Comparison of ENCODE assay signal across 8 cellular contexts in the genomic region with DNA sequence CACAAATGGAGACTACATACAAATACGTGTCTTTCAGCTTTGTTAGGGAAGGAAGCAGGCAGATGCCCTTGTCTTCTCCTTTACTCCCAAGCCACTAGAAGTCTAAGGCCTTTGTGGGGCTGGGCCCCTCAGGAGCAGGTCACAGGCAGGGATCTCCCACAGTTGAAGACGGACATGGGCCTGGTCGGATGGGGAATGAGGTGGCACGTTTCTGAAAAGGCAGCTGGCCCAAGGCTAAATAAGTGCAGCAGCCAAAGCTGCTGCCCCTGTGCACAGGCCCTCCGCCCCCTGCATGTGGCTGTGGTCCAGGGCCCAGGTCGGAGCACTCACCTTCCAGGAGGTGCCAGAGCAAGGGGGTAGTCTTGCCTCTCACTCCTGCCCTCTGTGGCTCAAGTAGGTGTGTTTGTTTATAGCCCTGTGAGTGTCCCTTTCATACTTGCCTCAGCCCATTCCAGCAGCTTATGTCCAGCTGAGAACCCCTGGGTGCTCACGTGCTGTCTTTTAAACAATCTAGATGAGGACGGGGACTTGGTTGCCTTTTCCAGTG. TPM values are rescaled to one million over a fixed set of nuclear protein-coding genes. Genes with fewer than 3 reads are reported as not detected.
DNase-seq lines count a peak whose midpoint lies in the region; ATAC-seq and TF ChIP-seq lines count a peak whose summit lies in the region.

No MANE protein-coding gene starts in this region.

- peaks cover 11% of the 10 kb centered on the region; the same call in 1 of the 2 replicates for H4K20me1 ChIP-seq in KMS-11 (ENCODE audit: insufficient read depth)

- POLR2A ChIA-PET in AG04450 (lab: Yijun Ruan, JAX), result interaction anchor here (0.6 to 1.1 kb wide), 7 partner anchors 10 to 211 kb away, joined by 3 to 12 read pairs (median 5); no protein-coding TSS in a partner anchor
- POLR2A ChIA-PET in naive thymus-derived CD8-positive, alpha-beta T cell (lab: Charles Lee), result interaction anchor here (0.6 to 6.8 kb wide), 11 partner anchors 9 to 199 kb away, joined by 3 to 154 read pairs (median 4); a partner anchor contains a TSS

- H3K9ac ChIP-seq in KMS-11, result peak overlapping the region; percentile 90; the same call in 1 of the 2 replicates

- H3K4me3 ChIP-seq in AG04450 (ENCODE audit: low read depth, low read length), result peak overlapping the region; percentile 94
- no peak overlapping the region for H3K4me3 ChIP-seq in KMS-11 (IDR thresholded peaks at IDR 0.05; ENCODE audit: insufficient read depth, low read depth, low read length)

- CTCF ChIA-PET in AG04450 (lab: Charles Lee), result interaction anchor here (2.1 kb wide), 1 partner anchor 21 kb away, joined by 6 read pairs; no protein-coding TSS in a partner anchor

- no peaks in the 10 kb centered on the region for H3K27me3 ChIP-seq in AG04450 (ENCODE audit: control insufficient read depth, insufficient read depth, low read length)
- no peaks in the 10 kb centered on the region for H3K27me3 ChIP-seq in KMS-11 (ENCODE audit: insufficient read depth, low read depth)

- no peak for ATAC-seq in naive thymus-derived CD8-positive, alpha-beta T cell

- no peaks in the 10 kb centered on the region; the same call in 1 of the 2 replicates for H3K9me3 ChIP-seq in AG04450 (ENCODE audit: control insufficient read depth, insufficient read depth, low read length)

- DNase-seq in AG04450 (ENCODE audit: low read depth, low spot score) (no peak), AG08395 (ENCODE audit: low spot score) (no peak), putamen (ENCODE audit: low spot score) (no peak), NCI-H1105 treated with DMSO at 0.1 percent for 48 hours (lab: John Stamatoyannopoulos, UW) (no peak), glomerular visceral epithelial cell (ENCODE audit: extremely low spot score) (no peak)
- no peak for DNase-seq in naive thymus-derived CD8-positive, alpha-beta T cell

- H3K4me1 ChIP-seq in KMS-11 (ENCODE audit: low read depth, poor library complexity, severe bottlenecking), result peaks cover 29% of the 10 kb centered on the region

- peaks cover 31% of the 10 kb centered on the region for H3K79me2 ChIP-seq in KMS-11 (ENCODE audit: insufficient read depth, low read depth)

- peaks cover 0 to 2% (median 0%) of the 10 kb centered on the region in 5 donors for H3K27me3 Mint-ChIP-seq in naive thymus-derived CD8-positive, alpha-beta T cell

- no peaks in the 10 kb centered on the region for H3K9me3 Mint-ChIP-seq in naive thymus-derived CD8-positive, alpha-beta T cell

- no peak for TF ChIP-seq CTCF in AG04450 (IDR thresholded peaks at IDR 0.05; ENCODE audit: low read depth, low read length)
- no peak for TF ChIP-seq CTCF in KMS-11 (conservative IDR thresholded peaks at IDR 0.05; ENCODE audit: low read depth, low read length)

- H3K36me3 ChIP-seq in KMS-11 (ENCODE audit: insufficient read depth), result no peaks in the 10 kb centered on the region

- peak overlapping the region; percentile 92 to 99 (median 98) for H3K27ac Mint-ChIP-seq in naive thymus-derived CD8-positive, alpha-beta T cell

- no peak overlapping the region for H2AFZ ChIP-seq in KMS-11 (ENCODE audit: low read depth)

- peak overlapping the region; percentile 92 to 99 (median 95) for H3K4me3 Mint-ChIP-seq in naive thymus-derived CD8-positive, alpha-beta T cell

- peaks cover 34 to 62% (median 58%) of the 10 kb centered on the region in 4 donors for H3K4me1 Mint-ChIP-seq in naive thymus-derived CD8-positive, alpha-beta T cell

- H3K36me3 Mint-ChIP-seq in naive thymus-derived CD8-positive, alpha-beta T cell, result peaks cover 0 to 49% (median 4%) of the 10 kb centered on the region in 3 donors

- H3K27ac ChIP-seq in AG04450 (ENCODE audit: low read depth, low read length) (peak overlapping the region; percentile 21), KMS-11 (no peak overlapping the region; the same call in 1 of the 2 replicates), cingulate gyrus (ENCODE audit: low read depth, low read length) (peak overlapping the region; percentile 100)

- peak overlapping the region; percentile 41 for H3K4me2 ChIP-seq in KMS-11

RNA-seq across cellular contexts. Expression of a gene that starts 1.8 kb away (rescaled TPM):
- polyA plus RNA-seq in AG04450 (2011; rRNA removed), result 366 and 589 TPM in 2 replicates
- 215 and 259 TPM in 2 replicates for polyA minus RNA-seq in AG04450 (2011; rRNA and poly(A)+ RNA removed)
- total RNA-seq in naive thymus-derived CD8-positive, alpha-beta T cell, result 100 to 1,000 TPM; 357 to 370 TPM
- 100 to 1,000 TPM; 144 to 157 (median 150) TPM for polyA plus RNA-seq in naive thymus-derived CD8-positive, alpha-beta T cell

RNA-seq across cellular contexts. Expression of a gene that starts 15.9 kb away (rescaled TPM):
- 102 and 149 TPM in 2 replicates for polyA plus RNA-seq in AG04450 (2011; rRNA removed)
- polyA minus RNA-seq in AG04450 (2011; rRNA and poly(A)+ RNA removed), result 122 and 152 TPM in 2 replicates
- 100 to 1,000 TPM; 170 to 175 TPM for total RNA-seq in naive thymus-derived CD8-positive, alpha-beta T cell
- 10 to 100 TPM in 2 of 3 donors, 1 to 10 TPM in 1; 7.8 to 20.9 (median 13.5) TPM for polyA plus RNA-seq in naive thymus-derived CD8-positive, alpha-beta T cell

RNA-seq across cellular contexts. Expression of a gene that starts 28.7 kb away (rescaled TPM):
- polyA plus RNA-seq in AG04450 (2011; rRNA removed), result 0.40 and 0.56 TPM in 2 replicates
- polyA minus RNA-seq in AG04450 (2011; rRNA and poly(A)+ RNA removed), result 0.46 TPM in 1 of 2 replicates, not detected in the other
- 1 to 10 TPM; 5.5 to 6.1 TPM for total RNA-seq in naive thymus-derived CD8-positive, alpha-beta T cell
- 1 to 10 TPM; 1.5 to 2.9 (median 2.0) TPM for polyA plus RNA-seq in naive thymus-derived CD8-positive, alpha-beta T cell

RNA-seq across cellular contexts. Expression of a gene that starts 36.1 kb away (rescaled TPM):
- 14.0 and 16.0 TPM in 2 replicates for polyA plus RNA-seq in AG04450 (2011; rRNA removed)
- polyA minus RNA-seq in AG04450 (2011; rRNA and poly(A)+ RNA removed), result 9.6 and 12.3 TPM in 2 replicates
- 100 to 1,000 TPM; 119 to 122 TPM for total RNA-seq in naive thymus-derived CD8-positive, alpha-beta T cell
- polyA plus RNA-seq in naive thymus-derived CD8-positive, alpha-beta T cell, result 10 to 100 TPM; 13.6 to 18.5 (median 15.5) TPM
